ENCODE assay signal across 12 cellular contexts in the genomic region with DNA sequence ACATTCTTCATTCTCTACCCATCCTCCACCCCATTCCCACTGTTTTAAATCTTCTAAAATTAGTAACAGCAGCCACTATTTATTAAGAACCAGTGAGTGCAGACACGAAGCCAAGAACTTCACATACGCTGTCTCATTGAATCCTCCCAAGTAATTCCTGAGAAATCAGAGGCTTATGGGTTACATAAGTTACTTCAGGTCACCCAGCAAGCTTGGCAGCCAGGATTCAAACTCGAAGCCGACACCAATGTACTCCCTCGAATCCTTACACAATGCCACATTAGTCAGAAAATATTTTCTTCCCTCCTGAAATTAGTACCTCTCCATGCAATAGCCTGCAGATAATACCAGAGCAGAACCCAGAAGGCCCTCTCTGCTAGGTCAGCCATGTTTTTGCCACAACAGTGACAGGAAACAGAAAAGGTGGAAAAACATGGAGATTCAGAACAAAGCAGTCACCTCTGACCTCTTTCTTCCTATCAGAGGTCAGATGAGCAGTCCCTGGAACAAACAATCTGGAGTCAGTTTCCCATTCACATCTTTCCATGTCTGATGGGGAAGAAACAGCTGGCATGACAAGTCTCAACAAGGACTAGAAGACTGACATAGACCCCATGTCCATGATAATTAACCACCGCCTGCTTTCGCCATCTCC. TPM values are rescaled to one million over a fixed set of nuclear protein-coding genes. Genes with fewer than 3 reads are reported as not detected.
A peak's percentile ranks its signal among the peaks of the same experiment; 100 is the strongest.
DNase-seq lines count a peak whose midpoint lies in the region; ATAC-seq and TF ChIP-seq lines count a peak whose summit lies in the region.
"Had no signal": no experiment of that assay in that cellular context is flagged by ENCODE, and none has a peak within 500 bp of the region (broad histone marks: within the 10 kb centered on the region; RNA-seq: fewer than 3 reads in every experiment).

No MANE protein-coding gene starts in this region.

- 42 to 54% methylated on average over 7 of the region's 7 CpGs for WGBS in heart right ventricle, 2 donors
- WGBS in psoas muscle, 3 donors = 37 to 61% (median 41%) methylated on average over 7 of the region's 7 CpGs

- H3K9me3 ChIP-seq in adipocyte (ENCODE audit: control insufficient read depth, low read length) (no peaks in the 10 kb centered on the region), heart right ventricle (no peaks in the 10 kb centered on the region), psoas muscle (no peaks in the 10 kb centered on the region)

- H3K27me3 Mint-ChIP-seq in activated CD4-positive, alpha-beta T cell treated with anti-CD3 and anti-CD28 coated beads, Interleukin-2, amount 10 ng/mL, durations not matched to agents 7 days and 5 days = peaks cover 13% of the 10 kb centered on the region

- no peak for TF ChIP-seq CTCF in AG04449 (IDR thresholded peaks at IDR 0.05; ENCODE audit: insufficient read depth, low read length, missing control alignments)
- no peak for TF ChIP-seq CTCF in heart right ventricle (IDR thresholded peaks at IDR 0.05)
- TF ChIP-seq CTCF in psoas muscle (IDR thresholded peaks at IDR 0.05) = no peak

- CTCF ChIA-PET in AG04449 (lab: Yijun Ruan, JAX) = interaction anchor here (1.1 to 2.2 kb wide), 4 partner anchors 8 to 56 kb away, joined by 3 to 8 read pairs (median 4); no protein-coding TSS in a partner anchor
- CTCF ChIA-PET in activated CD4-positive, alpha-beta T cell treated with anti-CD3 and anti-CD28 coated beads, Interleukin-2, amount 10 ng/mL, durations not matched to agents 7 days and 5 days (lab: Charles Lee) = no interaction called here

- DNase-seq in AG04449 (ENCODE audit: low read depth, low spot score) = peak; percentile 77
- DNase-seq in adipocyte (ENCODE audit: low read depth) = peak; percentile 45
- DNase-seq in heart right ventricle = no peak
- DNase-seq in psoas muscle = no peak
- DNase-seq in AML-193 (lab: John Stamatoyannopoulos, UW) = no peak
- no peak for DNase-seq in cerebellar cortex (ENCODE audit: low spot score)
- no peak for DNase-seq in activated CD4-positive, alpha-beta T cell treated with anti-CD3 and anti-CD28 coated beads, Interleukin-2, amount 10 ng/mL, durations not matched to agents 7 days and 5 days
- DNase-seq: activated T-cell treated with anti-CD3 and anti-CD28 coated beads, Interleukin-2, amount 50 U/mL, for 72 hours; naive thymus-derived CD4-positive, alpha-beta T cell had no signal

- H3K27ac ChIP-seq in heart right ventricle (peak overlapping the region in 9 of 10 donors; percentile 54 to 84 (median 69)), psoas muscle (no peak overlapping the region)

- H3K36me3 Mint-ChIP-seq in activated CD4-positive, alpha-beta T cell treated with anti-CD3 and anti-CD28 coated beads, Interleukin-2, amount 10 ng/mL, durations not matched to agents 7 days and 5 days (ENCODE audit: low read depth) = no peaks in the 10 kb centered on the region
- H3K36me3 Mint-ChIP-seq: naive thymus-derived CD4-positive, alpha-beta T cell had no signal

- H3K4me3 ChIP-seq in AG04449 (ENCODE audit: low read depth, low read length) (no peak overlapping the region), adipocyte (ENCODE audit: low read length) (peak overlapping the region; percentile 58), heart right ventricle (peak overlapping the region in 3 of 10 donors; percentile 1 to 20 (median 4)), psoas muscle (no peak overlapping the region)

- H3K9me3 Mint-ChIP-seq in activated CD4-positive, alpha-beta T cell treated with anti-CD3 and anti-CD28 coated beads, Interleukin-2, amount 10 ng/mL, durations not matched to agents 7 days and 5 days = no peaks in the 10 kb centered on the region
- H3K9me3 Mint-ChIP-seq: activated T-cell treated with anti-CD3 and anti-CD28 coated beads, Interleukin-2, amount 50 U/mL, for 72 hours; naive thymus-derived CD4-positive, alpha-beta T cell; type B pancreatic cell had no signal

- H3K36me3 ChIP-seq in adipocyte (ENCODE audit: control insufficient read depth, insufficient read depth, low read length, severe bottlenecking) (peaks cover 10% of the 10 kb centered on the region), heart right ventricle (peaks cover 0 to 38% (median 6%) of the 10 kb centered on the region in 9 donors), psoas muscle (ENCODE audit: insufficient read depth in 1 of 2, low read depth in 1 of 2) (no peaks in the 10 kb centered on the region)

- H3K27me3 ChIP-seq in adipocyte (replicated peaks; ENCODE audit: control insufficient read depth, insufficient read depth, low read length) (no peaks in the 10 kb centered on the region), heart right ventricle (no peaks in the 10 kb centered on the region), psoas muscle (ENCODE audit: insufficient read depth in 3 of 3, low read length in 2 of 3) (no peaks in the 10 kb centered on the region)

- no peaks in the 10 kb centered on the region for H3K4me1 Mint-ChIP-seq in activated CD4-positive, alpha-beta T cell treated with anti-CD3 and anti-CD28 coated beads, Interleukin-2, amount 10 ng/mL, durations not matched to agents 7 days and 5 days

- ATAC-seq in heart right ventricle (peak; percentile 23 to 71 (median 44)), psoas muscle (peak; percentile 25 to 82 (median 78)), HG03097 (IDR thresholded peaks at IDR 0.05; ENCODE audit: low FRiP score, unreplicated experiment) (no peak)
- ATAC-seq: activated T-cell treated with anti-CD3 and anti-CD28 coated beads, Interleukin-2, amount 50 U/mL, for 72 hours; naive thymus-derived CD4-positive, alpha-beta T cell had no signal

- intact Hi-C loops in heart right ventricle (cut with DNase I) = no loop called here
- intact Hi-C loops in psoas muscle (cut with DNase I) = no loop called here

- POLR2A ChIA-PET in AG04449 (lab: Yijun Ruan, JAX) = interaction anchor here (1.0 kb wide), 1 partner anchor 17 kb away, joined by 3 read pairs; a partner anchor contains a TSS
- POLR2A ChIA-PET in activated CD4-positive, alpha-beta T cell treated with anti-CD3 and anti-CD28 coated beads, Interleukin-2, amount 10 ng/mL, durations not matched to agents 7 days and 5 days (lab: Charles Lee) = no interaction called here

- H3K9ac ChIP-seq in adipocyte (ENCODE audit: low read length) = peak overlapping the region; percentile 80

- H3K27ac Mint-ChIP-seq in activated CD4-positive, alpha-beta T cell treated with anti-CD3 and anti-CD28 coated beads, Interleukin-2, amount 10 ng/mL, durations not matched to agents 7 days and 5 days = no peak overlapping the region
- H3K27ac Mint-ChIP-seq: activated T-cell treated with anti-CD3 and anti-CD28 coated beads, Interleukin-2, amount 50 U/mL, for 72 hours; naive thymus-derived CD4-positive, alpha-beta T cell; type B pancreatic cell had no signal

- H3K4me1 ChIP-seq in adipocyte (ENCODE audit: control insufficient read depth, insufficient read depth, low read length) = peaks cover 84% of the 10 kb centered on the region
- peaks cover 19 to 88% (median 78%) of the 10 kb centered on the region in 9 donors for H3K4me1 ChIP-seq in heart right ventricle
- H3K4me1 ChIP-seq in psoas muscle = peaks cover 7% of the 10 kb centered on the region

- H3K4me3 Mint-ChIP-seq in activated CD4-positive, alpha-beta T cell treated with anti-CD3 and anti-CD28 coated beads, Interleukin-2, amount 10 ng/mL, durations not matched to agents 7 days and 5 days = no peak overlapping the region
- H3K4me3 Mint-ChIP-seq: activated T-cell treated with anti-CD3 and anti-CD28 coated beads, Interleukin-2, amount 50 U/mL, for 72 hours; naive thymus-derived CD4-positive, alpha-beta T cell; type B pancreatic cell had no signal

RNA-seq across cellular contexts. Expression of a gene that starts 16.4 kb away (rescaled TPM):
- 10 to 100 TPM; 26.6 to 66.0 (median 39.2) TPM for total RNA-seq in heart right ventricle
- 10 to 100 TPM; 15.1 to 29.8 TPM for polyA plus RNA-seq in heart right ventricle
- total RNA-seq in psoas muscle = 10 to 100 TPM in 2 of 4 donors, 1 to 10 TPM in 2; 4.1 to 12.9 (median 8.8) TPM
- 1 to 10 TPM; 2.2 to 3.8 (median 3.5) TPM for polyA plus RNA-seq in psoas muscle
- under 1 TPM; 0.30 to 0.33 TPM for total RNA-seq in activated CD4-positive, alpha-beta T cell treated with anti-CD3 and anti-CD28 coated beads, Interleukin-2, amount 10 ng/mL, durations not matched to agents 7 days and 5 days
- total RNA-seq: OCI-LY7 had no signal

Comparison
In these comparisons a context has a peak if more than half of its experiments do, and no peak if none do; other contexts are left out.
1. DNase-seq: peak in AG04449 (single experiment) and adipocyte (single experiment); none in heart right ventricle (0 of 2), psoas muscle (0 of 2), AML-193 (0 of 2), cerebellar cortex (single experiment) and activated CD4-positive, alpha-beta T cell treated with anti-CD3 and anti-CD28 coated beads, Interleukin-2, amount 10 ng/mL, durations not matched to agents 7 days and 5 days (single experiment).